Comparison of ENCODE assay signal across 19 cellular contexts in genomic region chr7:100974021-100974420, GRCh38. TPM values are rescaled to one million over a fixed set of nuclear protein-coding genes. Genes with fewer than 3 reads are reported as not detected.
"Had no signal": no experiment of that assay in that cellular context is flagged by ENCODE, and none has a peak within 500 bp of the region (broad histone marks: within the 10 kb centered on the region; RNA-seq: fewer than 3 reads in every experiment).

No MANE protein-coding gene starts in this region.

- ATAC-seq: pancreas, upper lobe of right lung had no signal

- H3K9ac ChIP-seq: neural progenitor cell had no signal

- H3K4me3 ChIP-seq: adrenal gland, dorsolateral prefrontal cortex, left ventricle myocardium inferior, neural progenitor cell, pancreas, upper lobe of right lung had no signal

- H3K27ac Mint-ChIP-seq: activated B cell treated with CpG ODN at 0.5 μM for 24 hours; activated CD4-positive, alpha-beta T cell treated with anti-CD3 and anti-CD28 coated beads, Interleukin-2, amount 10 ng/mL, durations not matched to agents 24 days and 14 days; activated naive CD4-positive, alpha-beta T cell treated with anti-CD3 and anti-CD28 coated beads, Interleukin-2, amount 10 ng/mL, durations not matched to agents 7 days and 5 days; activated T-helper 2 cell treated with anti-CD3 and anti-CD28 coated beads, Interferon-gamma antibody, Interleukin-2, Interleukin-4, amounts not matched to agents 10 μg/mL and 5 μg/mL and 100 μg/mL, durations not matched to agents 14 hours and 24 hours and 36 hours; neural progenitor cell; stimulated activated naive CD8-positive, alpha-beta T cell treated with anti-CD3 and anti-CD28 coated beads, Interleukin-15, Interleukin-2, amounts not matched to agents 100 ng/mL and 50 ng/mL, for 24 hours; T-helper 1 cell treated with Interleukin-12 subunit alpha and Interleukin-12 subunit beta and Interleukin-4 antibody, amounts not matched to agents 30 μg/mL and 1 μg/mL, for 36 hours had no signal

- H3K9me3 Mint-ChIP-seq: activated CD4-positive, alpha-beta T cell treated with anti-CD3 and anti-CD28 coated beads, Interleukin-2, amount 10 ng/mL, durations not matched to agents 24 days and 14 days; activated naive CD4-positive, alpha-beta T cell treated with anti-CD3 and anti-CD28 coated beads, Interleukin-2, amount 10 ng/mL, durations not matched to agents 7 days and 5 days; activated T-helper 2 cell treated with anti-CD3 and anti-CD28 coated beads, Interferon-gamma antibody, Interleukin-2, Interleukin-4, amounts not matched to agents 10 μg/mL and 5 μg/mL and 100 μg/mL, durations not matched to agents 14 hours and 24 hours and 36 hours; stimulated activated naive CD8-positive, alpha-beta T cell treated with anti-CD3 and anti-CD28 coated beads, Interleukin-15, Interleukin-2, amounts not matched to agents 100 ng/mL and 50 ng/mL, for 24 hours; T-helper 1 cell treated with Interleukin-12 subunit alpha and Interleukin-12 subunit beta and Interleukin-4 antibody, amounts not matched to agents 30 μg/mL and 1 μg/mL, for 36 hours had no signal

- H3K27ac ChIP-seq: adrenal gland, dorsolateral prefrontal cortex, left ventricle myocardium inferior, neural progenitor cell, pancreas, upper lobe of right lung had no signal

- H3K4me1 Mint-ChIP-seq: activated B cell treated with CpG ODN at 0.5 μM for 24 hours; activated CD4-positive, alpha-beta T cell treated with anti-CD3 and anti-CD28 coated beads, Interleukin-2, amount 10 ng/mL, durations not matched to agents 24 days and 14 days; activated naive CD4-positive, alpha-beta T cell treated with anti-CD3 and anti-CD28 coated beads, Interleukin-2, amount 10 ng/mL, durations not matched to agents 7 days and 5 days had no signal

- DNase-seq: activated B cell treated with CpG ODN at 0.5 μM for 24 hours; activated CD4-positive, alpha-beta T cell treated with anti-CD3 and anti-CD28 coated beads, Interleukin-2, amount 10 ng/mL, durations not matched to agents 24 days and 14 days; activated naive CD4-positive, alpha-beta T cell treated with anti-CD3 and anti-CD28 coated beads, Interleukin-2, amount 10 ng/mL, durations not matched to agents 7 days and 5 days; adrenal gland; dorsolateral prefrontal cortex; left ventricle myocardium inferior; pancreas; stimulated activated CD4-positive, alpha-beta T cell treated with anti-CD3 and anti-CD28 coated beads, Interleukin-15, amount 100 ng/mL, for 24 hours; stimulated activated CD4-positive, alpha-beta T cell treated with anti-CD3 and anti-CD28 coated beads, Interleukin-4, amount 100 ng/mL, for 24 hours; upper lobe of right lung had no signal

- H3K36me3 ChIP-seq: adrenal gland, left ventricle myocardium inferior, neural progenitor cell, pancreas, upper lobe of right lung had no signal

- H3K9me3 ChIP-seq: adrenal gland, pancreas, upper lobe of right lung had no signal

- H3K36me3 Mint-ChIP-seq: activated naive CD4-positive, alpha-beta T cell treated with anti-CD3 and anti-CD28 coated beads, Interleukin-2, amount 10 ng/mL, durations not matched to agents 7 days and 5 days; neural progenitor cell had no signal

- H3K4me1 ChIP-seq: adrenal gland, left ventricle myocardium inferior, neural progenitor cell, pancreas, upper lobe of right lung had no signal

- H3K4me3 Mint-ChIP-seq: activated B cell treated with CpG ODN at 0.5 μM for 24 hours; activated CD4-positive, alpha-beta T cell treated with anti-CD3 and anti-CD28 coated beads, Interleukin-2, amount 10 ng/mL, durations not matched to agents 24 days and 14 days; activated naive CD4-positive, alpha-beta T cell treated with anti-CD3 and anti-CD28 coated beads, Interleukin-2, amount 10 ng/mL, durations not matched to agents 7 days and 5 days; neural progenitor cell; stimulated activated naive CD8-positive, alpha-beta T cell treated with anti-CD3 and anti-CD28 coated beads, Interleukin-15, Interleukin-2, amounts not matched to agents 100 ng/mL and 50 ng/mL, for 24 hours; T-helper 1 cell treated with Interleukin-12 subunit alpha and Interleukin-12 subunit beta and Interleukin-4 antibody, amounts not matched to agents 30 μg/mL and 1 μg/mL, for 36 hours had no signal

RNA-seq across cellular contexts. Expression of gene MUC12, which starts 4.7 kb away (rescaled TPM):
- total RNA-seq: activated B cell treated with CpG ODN at 0.5 μM for 24 hours, myocyte, renal cortical epithelial cell, skeletal muscle tissue, temporal lobe, upper lobe of right lung had no signal

RNA-seq across cellular contexts. Expression of gene MUC3A, which starts 24.7 kb away (rescaled TPM):
- total RNA-seq: activated B cell treated with CpG ODN at 0.5 μM for 24 hours; activated CD4-positive, alpha-beta T cell treated with anti-CD3 and anti-CD28 coated beads, Interleukin-2, amount 10 ng/mL, durations not matched to agents 24 days and 14 days; myocyte; skeletal muscle tissue had no signal

RNA-seq across cellular contexts. Expression of gene MUC17, which starts 45.9 kb away (rescaled TPM):
- total RNA-seq: activated B cell treated with CpG ODN at 0.5 μM for 24 hours; activated CD4-positive, alpha-beta T cell treated with anti-CD3 and anti-CD28 coated beads, Interleukin-2, amount 10 ng/mL, durations not matched to agents 24 days and 14 days; activated T-helper 2 cell treated with anti-CD3 and anti-CD28 coated beads, Interferon-gamma antibody, Interleukin-2, Interleukin-4, amounts not matched to agents 10 μg/mL and 5 μg/mL and 100 μg/mL, durations not matched to agents 14 hours and 24 hours and 36 hours; adrenal gland; left ventricle myocardium inferior; myocyte; renal cortical epithelial cell; skeletal muscle tissue; temporal lobe; upper lobe of right lung had no signal
- polyA plus RNA-seq: adrenal gland, esophagus, pancreas had no signal
